In the genomic region with DNA sequence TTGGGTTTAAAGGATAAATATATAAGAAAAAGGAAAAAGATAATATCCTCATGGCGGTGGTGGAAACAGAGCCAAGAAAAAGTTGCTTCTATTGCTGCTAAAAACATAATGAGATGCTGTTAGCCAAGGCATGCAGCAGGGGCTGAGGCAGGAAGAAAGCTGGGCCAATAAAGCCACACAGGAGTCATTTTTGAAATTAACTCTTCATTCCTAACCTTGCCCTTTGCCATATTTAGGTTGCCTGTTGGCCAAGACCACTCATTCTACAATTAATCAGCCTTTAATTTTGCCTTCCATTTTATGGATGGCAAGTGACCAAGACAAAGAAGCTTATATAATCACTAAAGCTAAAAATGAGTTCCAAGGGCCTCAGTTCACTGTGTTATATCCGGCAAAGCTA, we compare ENCODE assay signal across 25 cellular contexts.
"Had no signal": no experiment of that assay in that cellular context is flagged by ENCODE, and none has a peak within 500 bp of the region (broad histone marks: within the 10 kb centered on the region; RNA-seq: fewer than 3 reads in every experiment).

No MANE protein-coding gene starts in this region.

- H3K4me1 Mint-ChIP-seq: mesothelial cell of epicardium had no signal

- H3K27me3 ChIP-seq: dorsolateral prefrontal cortex, esophagus muscularis mucosa, gastroesophageal sphincter, left lung, right lobe of liver, transverse colon had no signal

- H3K27me3 Mint-ChIP-seq: memory B cell; natural killer cell treated with Interleukin-12 subunit alpha and Interleukin-12 subunit beta and Interleukin-15 and Interleukin-18, amount 100 ng/mL, for 72 hours; stimulated activated naive B cell treated with anti-CD40 and anti-IgM and Interleukin-4, amounts not matched to agents 10 μg/mL and 1 μg/mL and 100 μg/mL, for 72 hours; stimulated activated naive CD8-positive, alpha-beta T cell treated with anti-CD3 and anti-CD28 coated beads, Interleukin-15, amount 100 ng/mL, for 72 hours had no signal

- ATAC-seq: gastroesophageal sphincter; left lung; lower lobe of right lung; natural killer cell treated with Interleukin-12 subunit alpha and Interleukin-12 subunit beta and Interleukin-15 and Interleukin-18, amount 100 ng/mL, for 72 hours; right lobe of liver; stimulated activated naive B cell treated with anti-CD40 and anti-IgM and Interleukin-4, amounts not matched to agents 10 μg/mL and 1 μg/mL and 100 μg/mL, for 72 hours; stimulated activated naive CD8-positive, alpha-beta T cell treated with anti-CD3 and anti-CD28 coated beads, Interleukin-15, amount 100 ng/mL, for 72 hours had no signal

- DNase-seq: dorsolateral prefrontal cortex; effector CD8-positive, alpha-beta T cell; foreskin fibroblast; glutamatergic neuron; islet precursor cell; left lung; lower lobe of right lung; retina; right lobe of liver; stimulated activated CD4-positive, alpha-beta T cell treated with anti-CD3 and anti-CD28 coated beads, Interleukin-4, amount 100 ng/mL, for 1 hour; stimulated activated CD8-positive, alpha-beta memory T cell treated with anti-CD3 and anti-CD28 coated beads, Interleukin-4, amount 100 ng/mL, for 48 hours; stimulated activated naive B cell treated with anti-CD40 and anti-IgM and Interleukin-4, amounts not matched to agents 10 μg/mL and 1 μg/mL and 100 μg/mL, for 72 hours; stimulated activated naive CD8-positive, alpha-beta T cell treated with anti-CD3 and anti-CD28 coated beads, Interleukin-15, amount 100 ng/mL, for 72 hours; substantia nigra; transverse colon had no signal

- H3K9ac ChIP-seq: parathyroid adenoma had no signal

- H3K27ac ChIP-seq: coronary artery, dorsolateral prefrontal cortex, epithelial cell of prostate, esophagus muscularis mucosa, left lung, lower lobe of right lung, parathyroid adenoma, prostate gland, right lobe of liver, thoracic aorta, transverse colon had no signal

- H3K9me3 Mint-ChIP-seq: memory B cell; mesothelial cell of epicardium; natural killer cell treated with Interleukin-12 subunit alpha and Interleukin-12 subunit beta and Interleukin-15 and Interleukin-18, amount 100 ng/mL, for 72 hours; stimulated activated naive B cell treated with anti-CD40 and anti-IgM and Interleukin-4, amounts not matched to agents 10 μg/mL and 1 μg/mL and 100 μg/mL, for 72 hours; stimulated activated naive CD8-positive, alpha-beta T cell treated with anti-CD3 and anti-CD28 coated beads, Interleukin-15, amount 100 ng/mL, for 72 hours had no signal

- H3K4me3 Mint-ChIP-seq: memory B cell; mesothelial cell of epicardium; natural killer cell treated with Interleukin-12 subunit alpha and Interleukin-12 subunit beta and Interleukin-15 and Interleukin-18, amount 100 ng/mL, for 72 hours; stimulated activated naive B cell treated with anti-CD40 and anti-IgM and Interleukin-4, amounts not matched to agents 10 μg/mL and 1 μg/mL and 100 μg/mL, for 72 hours; stimulated activated naive CD8-positive, alpha-beta T cell treated with anti-CD3 and anti-CD28 coated beads, Interleukin-15, amount 100 ng/mL, for 72 hours had no signal

- H3K4me1 ChIP-seq: parathyroid adenoma, prostate gland had no signal

- H3K27ac Mint-ChIP-seq: memory B cell; mesothelial cell of epicardium; natural killer cell treated with Interleukin-12 subunit alpha and Interleukin-12 subunit beta and Interleukin-15 and Interleukin-18, amount 100 ng/mL, for 72 hours; stimulated activated naive CD8-positive, alpha-beta T cell treated with anti-CD3 and anti-CD28 coated beads, Interleukin-15, amount 100 ng/mL, for 72 hours had no signal

- H3K79me2 ChIP-seq: parathyroid adenoma had no signal

- H2AFZ ChIP-seq: parathyroid adenoma had no signal

- H3K4me3 ChIP-seq: coronary artery, dorsolateral prefrontal cortex, esophagus muscularis mucosa, gastroesophageal sphincter, left lung, lower lobe of right lung, prostate gland, right lobe of liver, thoracic aorta, transverse colon had no signal
